In genomic region chr22:40498454-40499186, GRCh38 we compare ENCODE assay signal across 9 cellular contexts.
DNase-seq lines count a peak whose midpoint lies in the region; ATAC-seq, FAIRE-seq and TF ChIP-seq lines count a peak whose summit lies in the region.
"Had no signal": no experiment of that assay in that cellular context is flagged by ENCODE, and none has a peak within 500 bp of the region (broad histone marks: within the 10 kb centered on the region; RNA-seq: fewer than 3 reads in every experiment).

No MANE protein-coding gene starts in this region.

- ATAC-seq in mucosa of descending colon (peak; percentile 64), GM18907 (IDR thresholded peaks at IDR 0.05; ENCODE audit: unreplicated experiment) (no peak), HG03135 (IDR thresholded peaks at IDR 0.05; ENCODE audit: unreplicated experiment) (no peak)

- peak overlapping the region; percentile 48 for H3K4me3 Mint-ChIP-seq in Caco-2 (ENCODE audit: unreplicated experiment)
- H3K4me3 Mint-ChIP-seq: stimulated activated naive B cell treated with anti-CD40 and anti-IgM and Interleukin-4, amounts not matched to agents 10 μg/mL and 1 μg/mL and 100 μg/mL, for 72 hours had no signal

- peaks cover 14% of the 10 kb centered on the region for H3K36me3 Mint-ChIP-seq in Caco-2 (ENCODE audit: insufficient read depth, unreplicated experiment)

- peaks cover 25% of the 10 kb centered on the region for H3K4me1 ChIP-seq in Caco-2
- no peaks in the 10 kb centered on the region for H3K4me1 ChIP-seq in mucosa of descending colon (ENCODE audit: low read depth)

- peak; percentile 29; the same call in 1 of the 2 replicates for TF ChIP-seq EP300 in Ishikawa (IDR thresholded peaks at IDR 0.05; ENCODE audit: borderline replicate concordance)

- TF ChIP-seq CTCF in Caco-2 (IDR thresholded peaks at IDR 0.05; ENCODE audit: insufficient read depth in 1 of 2, low read depth in 1 of 2, low read length in 1 of 2, severe bottlenecking in 1 of 2, unreplicated experiment in 1 of 2) = no peak
- no peak for TF ChIP-seq CTCF in bronchial epithelial cell (IDR thresholded peaks at IDR 0.05; ENCODE audit: insufficient read depth, low read length, severe bottlenecking)
- TF ChIP-seq CTCF in mucosa of descending colon (IDR thresholded peaks at IDR 0.05) = no peak

- H3K27ac Mint-ChIP-seq in Caco-2 (ENCODE audit: unreplicated experiment) = peak overlapping the region; percentile 79
- H3K27ac Mint-ChIP-seq: stimulated activated naive B cell treated with anti-CD40 and anti-IgM and Interleukin-4, amounts not matched to agents 10 μg/mL and 1 μg/mL and 100 μg/mL, for 72 hours had no signal

- H3K4me1 Mint-ChIP-seq in Caco-2 (ENCODE audit: low read depth, unreplicated experiment) = peaks cover 29% of the 10 kb centered on the region

- no peaks in the 10 kb centered on the region for H3K27me3 ChIP-seq in Caco-2 (replicated peaks; ENCODE audit: control insufficient read depth, insufficient read depth, low read length)
- H3K27me3 ChIP-seq in bronchial epithelial cell (ENCODE audit: control insufficient read depth, insufficient read depth, low read length) = no peaks in the 10 kb centered on the region

- no peak for TF ChIP-seq RAD21 in Ishikawa (IDR thresholded peaks at IDR 0.05; ENCODE audit: low read depth)

- H3K4me3 ChIP-seq in Caco-2 (ENCODE audit: low read depth, low read length) = no peak overlapping the region
- no peak overlapping the region for H3K4me3 ChIP-seq in bronchial epithelial cell (ENCODE audit: low read depth, low read length)
- no peak overlapping the region for H3K4me3 ChIP-seq in mucosa of descending colon

- H3K9me3 ChIP-seq in Caco-2 = no peaks in the 10 kb centered on the region
- H3K9me3 ChIP-seq in mucosa of descending colon = no peaks in the 10 kb centered on the region

- intact Hi-C loops in Caco-2 (cut with micrococcal nuclease; ENCODE audit: unreplicated experiment) = loop anchor here (1.0 kb wide), 1 partner anchor 11 kb away; no protein-coding TSS in a partner anchor
- intact Hi-C loops in mucosa of descending colon (cut with DNase I, micrococcal nuclease) = no loop called here

- DNase-seq in Caco-2 (peak; percentile 80 to 84), bronchial epithelial cell (ENCODE audit: low read depth) (peak; percentile 100), mucosa of descending colon (no peak), DMS 273 (lab: John Stamatoyannopoulos, UW; ENCODE audit: unreplicated experiment) (no peak), globus pallidus (ENCODE audit: low spot score) (no peak)
- DNase-seq: stimulated activated naive B cell treated with anti-CD40 and anti-IgM and Interleukin-4, amounts not matched to agents 10 μg/mL and 1 μg/mL and 100 μg/mL, for 72 hours had no signal

- H3K27me3 Mint-ChIP-seq in Caco-2 (ENCODE audit: insufficient read depth, unreplicated experiment) = no peaks in the 10 kb centered on the region
- H3K27me3 Mint-ChIP-seq: stimulated activated naive B cell treated with anti-CD40 and anti-IgM and Interleukin-4, amounts not matched to agents 10 μg/mL and 1 μg/mL and 100 μg/mL, for 72 hours had no signal

- POLR2A ChIA-PET in Caco-2 (lab: Charles Lee) = interaction anchor here (0.6 to 1.0 kb wide), 3 partner anchors 11 to 153 kb away, joined by 3 read pairs; no protein-coding TSS in a partner anchor

- H3K36me3 ChIP-seq in Caco-2 (ENCODE audit: control insufficient read depth, insufficient read depth, low read length) = no peaks in the 10 kb centered on the region
- no peaks in the 10 kb centered on the region for H3K36me3 ChIP-seq in bronchial epithelial cell (ENCODE audit: control insufficient read depth, insufficient read depth, low read length)
- H3K36me3 ChIP-seq in mucosa of descending colon (ENCODE audit: low read depth) = no peaks in the 10 kb centered on the region

- peak; percentile 76 for FAIRE-seq in bronchial epithelial cell (lab: Jason Lieb, UNC)

- TSS peak; percentile 57 for BruUV-seq in Caco-2 (replicated peaks; lab: Mats Ljungman, UMichigan)

- CTCF ChIA-PET in Caco-2 (lab: Charles Lee) = interaction anchor here (1.0 to 1.6 kb wide), 3 partner anchors 11 to 146 kb away, joined by 3 to 4 read pairs (median 3); no protein-coding TSS in a partner anchor

- H3K9me3 Mint-ChIP-seq in Caco-2 (ENCODE audit: unreplicated experiment) = peaks cover 9% of the 10 kb centered on the region
- H3K9me3 Mint-ChIP-seq: stimulated activated naive B cell treated with anti-CD40 and anti-IgM and Interleukin-4, amounts not matched to agents 10 μg/mL and 1 μg/mL and 100 μg/mL, for 72 hours had no signal

TF ChIP-seq in Ishikawa, 13 proteins besides CTCF, POLR2A, EP300 and RAD21:
- no peak for TF ChIP-seq EGR1 (IDR thresholded peaks at IDR 0.05)
- TF ChIP-seq TEAD4 (IDR thresholded peaks at IDR 0.05) = 0 out of 2 replicates have a peak, but pooled peaks have one; percentile 17
- 0 out of 2 replicates have a peak, but pooled peaks have one; percentile 29 for TF ChIP-seq TCF12 (IDR thresholded peaks at IDR 0.05; ENCODE audit: low read depth)

Comparison
In these comparisons a context has a peak if more than half of its experiments do, and no peak if none do; other contexts are left out.
1. DNase-seq: peak in Caco-2 (2 of 2) and bronchial epithelial cell (single experiment); none in mucosa of descending colon (0 of 3), DMS 273 (single experiment) and globus pallidus (single experiment).